8 cellular contexts compared by ENCODE assay signal in genomic region chr12:57603758-57604453, GRCh38. TPM values are rescaled to one million over a fixed set of nuclear protein-coding genes. Genes with fewer than 3 reads are reported as not detected.
DNase-seq lines count a peak whose midpoint lies in the region; ATAC-seq and TF ChIP-seq lines count a peak whose summit lies in the region.

No MANE protein-coding gene starts in this region.

- H2AFZ ChIP-seq in osteoblast (ENCODE audit: low read length) = peak overlapping the region; percentile 96

- peaks cover 23% of the 10 kb centered on the region for H3K4me1 Mint-ChIP-seq in activated CD4-positive, alpha-beta T cell treated with anti-CD3 and anti-CD28 coated beads, Interleukin-2, amount 10 ng/mL, durations not matched to agents 7 days and 5 days
- H3K4me1 Mint-ChIP-seq in activated CD4-positive, alpha-beta memory T cell treated with anti-CD3 and anti-CD28 coated beads for 36 hours (ENCODE audit: low read depth) = peaks cover 22% of the 10 kb centered on the region
- peaks cover 36% of the 10 kb centered on the region for H3K4me1 Mint-ChIP-seq in glutamatergic neuron (ENCODE audit: low read depth, unreplicated experiment)

- intact Hi-C loops in activated CD4-positive, alpha-beta memory T cell treated with anti-CD3 and anti-CD28 coated beads for 36 hours (cut with micrococcal nuclease) = loop anchor here (2.0 kb wide), 1 partner anchor 13 kb away; the partner anchor contains the start of gene PIP4K2C

- no peak for DNase-seq in activated CD4-positive, alpha-beta T cell treated with anti-CD3 and anti-CD28 coated beads, Interleukin-2, amount 10 ng/mL, durations not matched to agents 7 days and 5 days
- DNase-seq in activated CD4-positive, alpha-beta T cell treated with anti-CD3 and anti-CD28 coated beads, Interleukin-2, amount 50 U/mL, for 4 hours = no peak
- no peak for DNase-seq in activated CD4-positive, alpha-beta memory T cell treated with anti-CD3 and anti-CD28 coated beads for 36 hours
- DNase-seq in glutamatergic neuron (no peak), osteoblast (ENCODE audit: insufficient read length, low spot score, missing footprints) (peak; percentile 90), NCI-H748 (lab: John Stamatoyannopoulos, UW; ENCODE audit: unreplicated experiment) (no peak)

- no peaks in the 10 kb centered on the region for H3K27me3 ChIP-seq in osteoblast (ENCODE audit: insufficient read depth, low read length)

- no peaks in the 10 kb centered on the region for H3K27me3 Mint-ChIP-seq in activated CD4-positive, alpha-beta T cell treated with anti-CD3 and anti-CD28 coated beads, Interleukin-2, amount 10 ng/mL, durations not matched to agents 7 days and 5 days
- no peaks in the 10 kb centered on the region for H3K27me3 Mint-ChIP-seq in activated CD4-positive, alpha-beta memory T cell treated with anti-CD3 and anti-CD28 coated beads for 36 hours
- H3K27me3 Mint-ChIP-seq in glutamatergic neuron (ENCODE audit: unreplicated experiment) = peaks cover 15% of the 10 kb centered on the region

- no peak for ATAC-seq in HG02610 (IDR thresholded peaks at IDR 0.05; ENCODE audit: unreplicated experiment)
- no peak for ATAC-seq in GM21360 (IDR thresholded peaks at IDR 0.05; ENCODE audit: unreplicated experiment)

- peaks cover 13% of the 10 kb centered on the region for H3K36me3 ChIP-seq in osteoblast (ENCODE audit: insufficient read depth, low read length)

- H3K36me3 Mint-ChIP-seq in activated CD4-positive, alpha-beta T cell treated with anti-CD3 and anti-CD28 coated beads, Interleukin-2, amount 10 ng/mL, durations not matched to agents 7 days and 5 days (ENCODE audit: low read depth) = peaks cover 40% of the 10 kb centered on the region
- peaks cover 19% of the 10 kb centered on the region for H3K36me3 Mint-ChIP-seq in activated CD4-positive, alpha-beta memory T cell treated with anti-CD3 and anti-CD28 coated beads for 36 hours
- peaks cover 13% of the 10 kb centered on the region for H3K36me3 Mint-ChIP-seq in glutamatergic neuron (ENCODE audit: unreplicated experiment)

- H3K27ac ChIP-seq in osteoblast (ENCODE audit: low read depth, low read length) = peak overlapping the region; percentile 86

- H3K9me3 Mint-ChIP-seq in activated CD4-positive, alpha-beta T cell treated with anti-CD3 and anti-CD28 coated beads, Interleukin-2, amount 10 ng/mL, durations not matched to agents 7 days and 5 days = no peaks in the 10 kb centered on the region
- H3K9me3 Mint-ChIP-seq in activated CD4-positive, alpha-beta memory T cell treated with anti-CD3 and anti-CD28 coated beads for 36 hours = no peaks in the 10 kb centered on the region
- H3K9me3 Mint-ChIP-seq in glutamatergic neuron (ENCODE audit: unreplicated experiment) = peaks cover 26% of the 10 kb centered on the region

- POLR2A ChIA-PET in activated CD4-positive, alpha-beta T cell treated with anti-CD3 and anti-CD28 coated beads, Interleukin-2, amount 10 ng/mL, durations not matched to agents 7 days and 5 days (lab: Charles Lee) = no interaction called here
- POLR2A ChIA-PET in activated CD4-positive, alpha-beta memory T cell treated with anti-CD3 and anti-CD28 coated beads for 36 hours (lab: Charles Lee) = interaction anchor here (0.6 to 1.3 kb wide), 4 partner anchors 10 to 148 kb away, joined by 3 read pairs; partner anchors contain the start of gene CDK4

- H3K9me3 ChIP-seq in osteoblast (ENCODE audit: low read depth, low read length) = no peaks in the 10 kb centered on the region

- peak overlapping the region; percentile 76 for H3K4me3 Mint-ChIP-seq in activated CD4-positive, alpha-beta T cell treated with anti-CD3 and anti-CD28 coated beads, Interleukin-2, amount 10 ng/mL, durations not matched to agents 7 days and 5 days
- H3K4me3 Mint-ChIP-seq in activated CD4-positive, alpha-beta memory T cell treated with anti-CD3 and anti-CD28 coated beads for 36 hours = peak overlapping the region; percentile 74
- H3K4me3 Mint-ChIP-seq in glutamatergic neuron (ENCODE audit: unreplicated experiment) = peak overlapping the region; percentile 90

- H3K4me2 ChIP-seq in osteoblast (ENCODE audit: insufficient read depth, low read length) = peak overlapping the region; percentile 96

- no peaks in the 10 kb centered on the region for H4K20me1 ChIP-seq in osteoblast (ENCODE audit: insufficient read depth, low read length)

- TF ChIP-seq CTCF in glutamatergic neuron (IDR thresholded peaks at IDR 0.05; ENCODE audit: partially characterized antibody, unreplicated experiment) = no peak
- TF ChIP-seq CTCF in osteoblast (IDR thresholded peaks at IDR 0.05; ENCODE audit: extremely low read depth, low read depth, low read length) = no peak

- H3K79me2 ChIP-seq in osteoblast (ENCODE audit: insufficient read depth, low read length) = no peaks in the 10 kb centered on the region

- peaks cover 17% of the 10 kb centered on the region for H3K4me1 ChIP-seq in osteoblast (ENCODE audit: insufficient read depth, low read length)

- peak overlapping the region; percentile 89 for H3K4me3 ChIP-seq in osteoblast (ENCODE audit: insufficient read depth, low read length)

- CTCF ChIA-PET in activated CD4-positive, alpha-beta T cell treated with anti-CD3 and anti-CD28 coated beads, Interleukin-2, amount 10 ng/mL, durations not matched to agents 7 days and 5 days (lab: Charles Lee) = interaction anchor here (1.4 kb wide), 1 partner anchor 11 kb away, joined by 4 read pairs; no protein-coding TSS in a partner anchor
- CTCF ChIA-PET in activated CD4-positive, alpha-beta memory T cell treated with anti-CD3 and anti-CD28 coated beads for 36 hours (lab: Charles Lee) = interaction anchor here (1.5 kb wide), 1 partner anchor 21 kb away, joined by 4 read pairs; no protein-coding TSS in a partner anchor

- H3K27ac Mint-ChIP-seq in activated CD4-positive, alpha-beta T cell treated with anti-CD3 and anti-CD28 coated beads, Interleukin-2, amount 10 ng/mL, durations not matched to agents 7 days and 5 days = peak overlapping the region; percentile 90
- peak overlapping the region; percentile 49 for H3K27ac Mint-ChIP-seq in activated CD4-positive, alpha-beta memory T cell treated with anti-CD3 and anti-CD28 coated beads for 36 hours
- peak overlapping the region; percentile 93 for H3K27ac Mint-ChIP-seq in glutamatergic neuron (ENCODE audit: unreplicated experiment)

RNA-seq across cellular contexts. Expression of gene DTX3, which starts 0.7 kb away (rescaled TPM):
- total RNA-seq in activated CD4-positive, alpha-beta T cell treated with anti-CD3 and anti-CD28 coated beads, Interleukin-2, amount 10 ng/mL, durations not matched to agents 7 days and 5 days = 10 to 100 TPM; 15.5 to 16.5 TPM
- total RNA-seq in activated CD4-positive, alpha-beta memory T cell treated with anti-CD3 and anti-CD28 coated beads for 36 hours = 10 to 100 TPM; 15.4 to 15.8 TPM
- total RNA-seq in glutamatergic neuron (ENCODE audit: unreplicated experiment) (99.6 TPM), osteoblast (17.1 and 21.4 TPM in 2 replicates)

RNA-seq across cellular contexts. Expression of gene ARHGEF25, which starts 7.3 kb away (rescaled TPM):
- total RNA-seq in activated CD4-positive, alpha-beta T cell treated with anti-CD3 and anti-CD28 coated beads, Interleukin-2, amount 10 ng/mL, durations not matched to agents 7 days and 5 days = under 1 TPM; 0.25 to 0.42 TPM
- total RNA-seq in activated CD4-positive, alpha-beta memory T cell treated with anti-CD3 and anti-CD28 coated beads for 36 hours = 1 to 10 TPM; 1.4 to 2.5 TPM
- total RNA-seq in glutamatergic neuron (ENCODE audit: unreplicated experiment) (80.2 TPM), osteoblast (20.6 and 23.9 TPM in 2 replicates)

RNA-seq across cellular contexts. Expression of gene PIP4K2C, which starts 12.9 kb away (rescaled TPM):
- 10 to 100 TPM; 17.9 to 20.4 TPM for total RNA-seq in activated CD4-positive, alpha-beta T cell treated with anti-CD3 and anti-CD28 coated beads, Interleukin-2, amount 10 ng/mL, durations not matched to agents 7 days and 5 days
- total RNA-seq in activated CD4-positive, alpha-beta memory T cell treated with anti-CD3 and anti-CD28 coated beads for 36 hours = 10 to 100 TPM; 17.8 to 20.6 TPM
- total RNA-seq in glutamatergic neuron (ENCODE audit: unreplicated experiment) = 27.5 TPM
- total RNA-seq in osteoblast = 32.4 and 36.6 TPM in 2 replicates

RNA-seq across cellular contexts. Expression of gene B4GALNT1, which starts 29.1 kb away (rescaled TPM):
- under 1 TPM; 0.62 to 0.77 TPM for total RNA-seq in activated CD4-positive, alpha-beta T cell treated with anti-CD3 and anti-CD28 coated beads, Interleukin-2, amount 10 ng/mL, durations not matched to agents 7 days and 5 days
- 1 to 10 TPM; 1.7 to 2.1 TPM for total RNA-seq in activated CD4-positive, alpha-beta memory T cell treated with anti-CD3 and anti-CD28 coated beads for 36 hours
- total RNA-seq in glutamatergic neuron (ENCODE audit: unreplicated experiment) (83.9 TPM), osteoblast (1.1 and 2.9 TPM in 2 replicates)

RNA-seq across cellular contexts. Expression of gene KIF5A, which starts 54.1 kb away (rescaled TPM):
- total RNA-seq in activated CD4-positive, alpha-beta T cell treated with anti-CD3 and anti-CD28 coated beads, Interleukin-2, amount 10 ng/mL, durations not matched to agents 7 days and 5 days = under 1 TPM; 0.64 to 0.89 TPM
- under 1 TPM; 0.90 to 0.99 TPM for total RNA-seq in activated CD4-positive, alpha-beta memory T cell treated with anti-CD3 and anti-CD28 coated beads for 36 hours
- 314 TPM for total RNA-seq in glutamatergic neuron (ENCODE audit: unreplicated experiment)
- total RNA-seq in osteoblast = 0.29 and 0.36 TPM in 2 replicates
